In genomic region chr2:58834404-58834803, GRCh38 we compare ENCODE assay signal across 12 cellular contexts.
DNase-seq lines count a peak whose midpoint lies in the region; ATAC-seq and TF ChIP-seq lines count a peak whose summit lies in the region.
"Had no signal": no experiment of that assay in that cellular context is flagged by ENCODE, and none has a peak within 500 bp of the region (broad histone marks: within the 10 kb centered on the region; RNA-seq: fewer than 3 reads in every experiment).

No MANE protein-coding gene starts in this region.

- no peaks in the 10 kb centered on the region for H3K9me3 ChIP-seq in right cardiac atrium (ENCODE audit: control insufficient read depth, low read length)

- ATAC-seq in right cardiac atrium (no peak), GM19463 (IDR thresholded peaks at IDR 0.05; ENCODE audit: unreplicated experiment) (no peak), HG03045 (IDR thresholded peaks at IDR 0.05; ENCODE audit: unreplicated experiment) (no peak), HG03460 (IDR thresholded peaks at IDR 0.05; ENCODE audit: unreplicated experiment) (no peak)
- ATAC-seq: stimulated activated memory B cell treated with anti-CD40 and anti-IgM and Interleukin-4, amounts not matched to agents 10 μg/mL and 1 μg/mL and 100 μg/mL, for 72 hours had no signal

- DNase-seq in right cardiac atrium (peak in 2 of 3 donors; percentile 25 to 43), cardiac septum (ENCODE audit: low spot score) (no peak), RWPE1 (ENCODE audit: low spot score) (peak; percentile 8), foreskin fibroblast (peak; percentile 8 to 66), NCI-H82 (lab: John Stamatoyannopoulos, UW) (no peak)
- DNase-seq: activated T-cell treated with anti-CD3 and anti-CD28 coated beads, Interleukin-2, amount 50 U/mL, for 24 hours had no signal

- POLR2A ChIA-PET in RWPE1 (lab: Yijun Ruan, JAX; ENCODE audit: low non-redundant PET), result no interaction called here

- CTCF ChIA-PET in RWPE1 (lab: Yijun Ruan, JAX), result interaction anchor here (0.6 kb wide), 1 partner anchor 1723 kb away, joined by 4 read pairs; no protein-coding TSS in a partner anchor

- H3K4me1 ChIP-seq in right cardiac atrium (ENCODE audit: control insufficient read depth, insufficient read depth, low read length), result no peaks in the 10 kb centered on the region
- H3K4me1 ChIP-seq: parathyroid adenoma had no signal

- WGBS in right cardiac atrium, result 8% methylated on average over 3 of the region's 3 CpGs

- intact Hi-C loops in right cardiac atrium (cut with DNase I) (no loop called here), cardiac septum (cut with DNase I) (no loop called here)

- H3K4me3 ChIP-seq in right cardiac atrium (ENCODE audit: low read length), result no peak overlapping the region
- H3K4me3 ChIP-seq in foreskin fibroblast (ENCODE audit: low read depth in 1 of 2, low read length in 2 of 2), result no peak overlapping the region
- H3K4me3 ChIP-seq: PC-9 had no signal

- TF ChIP-seq CTCF in RWPE1 (conservative IDR thresholded peaks at IDR 0.05; ENCODE audit: low read depth) (no peak), foreskin fibroblast (IDR thresholded peaks at IDR 0.05; ENCODE audit: low read depth, low read length) (no peak)

- no peak overlapping the region for H3K27ac ChIP-seq in right cardiac atrium (ENCODE audit: low read length)
- no peak overlapping the region for H3K27ac ChIP-seq in RWPE1
- H3K27ac ChIP-seq: parathyroid adenoma, PC-9 had no signal

- no peaks in the 10 kb centered on the region for H3K27me3 ChIP-seq in right cardiac atrium (ENCODE audit: control insufficient read depth, insufficient read depth)

Comparison
In these comparisons a context has a peak if more than half of its experiments do, and no peak if none do; other contexts are left out.
1. DNase-seq: peak in right cardiac atrium (2 of 3), RWPE1 (single experiment) and foreskin fibroblast (2 of 2); none in cardiac septum (single experiment) and NCI-H82 (single experiment).